ENCODE assay signal across 8 cellular contexts in genomic region chr1:245807306-245807705, GRCh38.
DNase-seq lines count a peak whose midpoint lies in the region; ATAC-seq, FAIRE-seq and TF ChIP-seq lines count a peak whose summit lies in the region.

No MANE protein-coding gene starts in this region.

- no peak overlapping the region for H3K23ac ChIP-seq in H9 (ENCODE audit: insufficient read length, low read depth, low read length)

- H3K79me1 ChIP-seq in H9 (ENCODE audit: insufficient read depth, low read depth, low read length, poor library complexity, severe bottlenecking), result no peaks in the 10 kb centered on the region

- no peak overlapping the region for H3K56ac ChIP-seq in H9 (ENCODE audit: insufficient read length, low read depth, low read length)

- no peak overlapping the region for H2BK12ac ChIP-seq in H9 (ENCODE audit: insufficient read length, low read depth, low read length)

- H3K18ac ChIP-seq in H9 (ENCODE audit: insufficient read length, low read depth, low read length), result peak overlapping the region; percentile 42

- H3K4me3 ChIP-seq in SJCRH30, result no peak overlapping the region

- H4K5ac ChIP-seq in H9 (ENCODE audit: insufficient read length, low read depth, low read length), result no peak overlapping the region

- H4K8ac ChIP-seq in H9 (replicated peaks; ENCODE audit: insufficient read length, low read depth, low read length), result no peak overlapping the region

- ATAC-seq in GM18505 (IDR thresholded peaks at IDR 0.05; ENCODE audit: unreplicated experiment), result peak; percentile 80

- no peak for DNase-seq in H9
- DNase-seq in NAMALWA (ENCODE audit: low spot score), result peak; percentile 72
- DNase-seq in medulla oblongata (ENCODE audit: extremely low spot score), result peak; percentile 24
- DNase-seq in T-helper 9 cell, result no peak
- no peak for DNase-seq in SJCRH30
- DNase-seq in DMS53 treated with DMSO at 0.1 percent for 48 hours (lab: John Stamatoyannopoulos, UW; ENCODE audit: unreplicated experiment), result no peak
- no peak for DNase-seq in D721Med (ENCODE audit: insufficient read length, low spot score)

- no peak overlapping the region for H2BK15ac ChIP-seq in H9 (ENCODE audit: low read depth, low read length)

- no peaks in the 10 kb centered on the region for H3K79me2 ChIP-seq in H9 (ENCODE audit: insufficient read depth, low read length)

- H3T11ph ChIP-seq in H9 (ENCODE audit: low read length), result no peak overlapping the region

- H3K36me3 Mint-ChIP-seq in H9 (ENCODE audit: insufficient read depth in 1 of 3, low read depth in 3 of 3), result no peaks in the 10 kb centered on the region

- FAIRE-seq in D721Med (lab: Jason Lieb, UNC), result no peak

- H3K4ac ChIP-seq in H9 (ENCODE audit: low read depth, low read length), result no peak overlapping the region

- no peak overlapping the region for H2BK120ac ChIP-seq in H9 (ENCODE audit: low read depth, low read length, poor library complexity, severe bottlenecking)

- peaks cover 21 to 22% of the 10 kb centered on the region in 2 experiments for H3K4me1 Mint-ChIP-seq in H9

- H2AK5ac ChIP-seq in H9 (ENCODE audit: insufficient read length, low read length), result no peak overlapping the region

- H3K9me3 ChIP-seq in H9 (ENCODE audit: control insufficient read depth, low read depth, low read length), result no peaks in the 10 kb centered on the region
- H3K9me3 ChIP-seq in SJCRH30 (replicated peaks), result no peaks in the 10 kb centered on the region

- no peak overlapping the region for H4K91ac ChIP-seq in H9 (ENCODE audit: insufficient read length, low read depth, low read length)

- WGBS in H9 (ENCODE audit: extremely low coverage, insufficient read length, low lambda C conversion rate), result no CpG with 5 or more reads among the region's 10 CpGs

- no peaks in the 10 kb centered on the region for H3K23me2 ChIP-seq in H9 (ENCODE audit: insufficient read length, low read depth, low read length, poor library complexity, severe bottlenecking)

- H3K4me2 ChIP-seq in H9 (ENCODE audit: insufficient read depth, insufficient read length, low read length), result no peak overlapping the region

- TF ChIP-seq POLR2A in GM18505 (IDR thresholded peaks at IDR 0.05; ENCODE audit: borderline replicate concordance, extremely low read depth, insufficient read depth, insufficient read length), result no peak

- no peak overlapping the region for H3K9ac ChIP-seq in H9 (ENCODE audit: extremely low read depth, insufficient read length, low read length)

- H3K36me3 ChIP-seq in SJCRH30, result no peaks in the 10 kb centered on the region

- no peak overlapping the region for H3K4me3 Mint-ChIP-seq in H9

- no peak overlapping the region for H2BK5ac ChIP-seq in H9 (ENCODE audit: insufficient read length, low read length)

- peaks cover 10% of the 10 kb centered on the region for H3K27me3 Mint-ChIP-seq in H9 (ENCODE audit: low read depth)

- no peak overlapping the region for H3K27ac ChIP-seq in H9 (ENCODE audit: insufficient read length, low read depth, low read length)
- H3K27ac ChIP-seq in SJCRH30, result no peak overlapping the region

- no peak overlapping the region for H2AFZ ChIP-seq in H9 (ENCODE audit: low read length)

- no peaks in the 10 kb centered on the region for H4K20me1 ChIP-seq in H9 (ENCODE audit: control insufficient read depth, insufficient read depth, insufficient read length)

- H3K27me3 ChIP-seq in H9 (ENCODE audit: insufficient read depth, low read length), result no peaks in the 10 kb centered on the region
- no peaks in the 10 kb centered on the region for H3K27me3 ChIP-seq in SJCRH30

- H3K4me1 ChIP-seq in H9 (ENCODE audit: insufficient read depth, low read length) (no peaks in the 10 kb centered on the region; the same call in 1 of the 2 replicates), SJCRH30 (peaks cover 13% of the 10 kb centered on the region)

- 0 out of 7 replicates have a peak overlapping the region, but pooled peaks of 1 of the 3 experiments have one; percentile 53 for H3K27ac Mint-ChIP-seq in H9

- TF ChIP-seq CTCF in H9 (conservative IDR thresholded peaks at IDR 0.05) (no peak), D721Med (IDR thresholded peaks at IDR 0.05; ENCODE audit: insufficient read depth, missing control alignments) (no peak)

- no peak overlapping the region for H3K14ac ChIP-seq in H9 (ENCODE audit: insufficient read depth, low read length)

- H2BK20ac ChIP-seq in H9 (ENCODE audit: low read depth, low read length, poor library complexity, severe bottlenecking), result no peak overlapping the region

- H3K9me3 Mint-ChIP-seq in H9, result no peaks in the 10 kb centered on the region

Comparison
In these comparisons a context has a peak if more than half of its experiments do, and no peak if none do; other contexts are left out.
1. DNase-seq: peak in NAMALWA (single experiment) and medulla oblongata (single experiment); none in H9 (single experiment), T-helper 9 cell (single experiment), SJCRH30 (0 of 2), DMS53 treated with DMSO at 0.1 percent for 48 hours (single experiment) and D721Med (single experiment).